In genomic region chr5:33474004-33474403, GRCh38 we compare ENCODE assay signal across 23 cellular contexts.
"Had no signal": no experiment of that assay in that cellular context is flagged by ENCODE, and none has a peak within 500 bp of the region (broad histone marks: within the 10 kb centered on the region; RNA-seq: fewer than 3 reads in every experiment).

No MANE protein-coding gene starts in this region.

- H3K4me3 ChIP-seq: dorsolateral prefrontal cortex, heart right ventricle, spleen, tibial artery, upper lobe of left lung, uterus had no signal

- H3K27ac Mint-ChIP-seq: memory B cell; mesothelial cell of epicardium; stimulated activated memory B cell treated with anti-CD40 and anti-IgM and Interleukin-4, amounts not matched to agents 10 μg/mL and 1 μg/mL and 100 μg/mL, for 72 hours; stimulated activated naive CD8-positive, alpha-beta T cell treated with anti-CD3 and anti-CD28 coated beads, Interleukin-15, Interleukin-2, amounts not matched to agents 100 ng/mL and 50 ng/mL, for 24 hours had no signal

- H3K9me3 Mint-ChIP-seq: natural killer cell, neural crest cell had no signal

- H3K36me3 ChIP-seq: uterus had no signal

- ATAC-seq: esophagus mucosa; heart right ventricle; left lobe of liver; natural killer cell; stimulated activated memory B cell treated with anti-CD40 and anti-IgM and Interleukin-4, amounts not matched to agents 10 μg/mL and 1 μg/mL and 100 μg/mL, for 72 hours had no signal

- H3K27ac ChIP-seq: dorsolateral prefrontal cortex, heart right ventricle, spleen, tibial artery, upper lobe of left lung, uterus had no signal

- H3K27me3 ChIP-seq: dorsolateral prefrontal cortex, heart right ventricle, spleen, tibial artery, upper lobe of left lung, uterus had no signal

- DNase-seq: dorsolateral prefrontal cortex; effector CD8-positive, alpha-beta T cell; heart right ventricle; hypothalamus; islet precursor cell; natural killer cell; posterior cingulate gyrus; spleen; stimulated activated CD4-positive, alpha-beta T cell treated with anti-CD3 and anti-CD28 coated beads, Interleukin-15, amount 100 ng/mL, for 24 hours; stimulated activated CD4-positive, alpha-beta T cell treated with anti-CD3 and anti-CD28 coated beads, Interleukin-1b, Interleukin-23, amount 100 ng/mL, for 48 hours; stimulated activated CD4-positive, alpha-beta T cell treated with anti-CD3 and anti-CD28 coated beads, Interleukin-4, amount 100 ng/mL, for 24 hours; tibial artery; upper lobe of left lung; uterus had no signal

- H3K9me3 ChIP-seq: tibial artery, upper lobe of left lung, uterus had no signal

- H3K4me1 Mint-ChIP-seq: natural killer cell; neural crest cell; stimulated activated memory B cell treated with anti-CD40 and anti-IgM and Interleukin-4, amounts not matched to agents 10 μg/mL and 1 μg/mL and 100 μg/mL, for 72 hours had no signal

- FAIRE-seq: endometrium, frontal cortex had no signal

- H3K4me3 Mint-ChIP-seq: memory B cell; mesothelial cell of epicardium; natural killer cell; neural crest cell; stimulated activated memory B cell treated with anti-CD40 and anti-IgM and Interleukin-4, amounts not matched to agents 10 μg/mL and 1 μg/mL and 100 μg/mL, for 72 hours; stimulated activated naive CD8-positive, alpha-beta T cell treated with anti-CD3 and anti-CD28 coated beads, Interleukin-15, Interleukin-2, amounts not matched to agents 100 ng/mL and 50 ng/mL, for 24 hours had no signal

- H3K4me1 ChIP-seq: spleen, tibial artery, upper lobe of left lung, uterus had no signal

- H3K27me3 Mint-ChIP-seq: memory B cell; stimulated activated memory B cell treated with anti-CD40 and anti-IgM and Interleukin-4, amounts not matched to agents 10 μg/mL and 1 μg/mL and 100 μg/mL, for 72 hours; stimulated activated naive CD8-positive, alpha-beta T cell treated with anti-CD3 and anti-CD28 coated beads, Interleukin-15, Interleukin-2, amounts not matched to agents 100 ng/mL and 50 ng/mL, for 24 hours had no signal
